In the genomic region with DNA sequence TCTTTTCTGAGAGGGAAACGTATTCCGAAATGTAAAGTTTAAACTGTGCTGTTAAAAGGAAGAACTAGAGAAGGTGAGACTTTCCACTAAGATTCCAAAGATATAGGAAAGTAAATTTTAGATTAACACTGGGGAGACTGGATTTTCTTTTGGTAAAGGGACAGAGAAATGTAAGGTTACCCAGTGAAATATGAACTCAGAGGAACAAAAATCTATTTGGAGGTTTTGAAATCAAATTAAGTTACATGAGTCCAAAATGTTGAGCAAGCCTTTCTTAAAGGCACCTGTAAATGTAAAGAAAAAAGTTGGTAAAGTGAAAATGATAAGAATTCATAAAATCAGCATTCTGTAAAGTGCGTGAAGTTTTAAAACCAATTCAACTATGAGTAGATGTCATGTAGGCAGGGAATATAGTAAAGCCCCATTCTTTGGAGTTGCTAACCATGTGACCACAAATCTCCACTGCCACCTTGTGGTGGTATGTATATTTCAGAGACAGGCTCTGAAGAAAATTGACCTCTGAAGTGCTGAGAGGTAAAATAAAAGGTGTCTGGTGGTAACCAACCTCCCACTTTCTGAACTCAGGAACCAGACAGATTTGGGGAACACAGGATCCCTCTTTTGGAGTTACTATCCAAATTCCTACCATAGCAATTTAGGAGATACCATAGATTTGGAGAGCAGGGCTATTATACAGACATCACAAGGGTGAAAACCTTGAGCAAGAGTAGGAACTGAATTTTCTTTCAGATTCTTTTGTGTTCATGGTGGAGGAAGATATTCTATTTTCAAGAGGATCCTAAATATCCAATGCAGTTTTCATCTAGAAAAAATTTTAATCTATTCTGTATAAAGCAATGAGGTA, we compare ENCODE assay signal across 8 cellular contexts.
DNase-seq lines count a peak whose midpoint lies in the region; ATAC-seq and TF ChIP-seq lines count a peak whose summit lies in the region.

No MANE protein-coding gene starts in this region.

- H3K36me3 ChIP-seq in KMS-11 (ENCODE audit: insufficient read depth) (no peaks in the 10 kb centered on the region), Peyer's patch (no peaks in the 10 kb centered on the region)

- no peaks in the 10 kb centered on the region for H4K20me1 ChIP-seq in KMS-11 (ENCODE audit: insufficient read depth)

- no peak overlapping the region for H2AFZ ChIP-seq in KMS-11 (ENCODE audit: low read depth)

- no peaks in the 10 kb centered on the region for H3K4me1 ChIP-seq in KMS-11 (ENCODE audit: low read depth, poor library complexity, severe bottlenecking)
- no peaks in the 10 kb centered on the region for H3K4me1 ChIP-seq in Peyer's patch

- no peaks in the 10 kb centered on the region for H3K9me3 ChIP-seq in Peyer's patch

- DNase-seq in ELF-1 (ENCODE audit: low read depth, low spot score) = peak; percentile 29
- DNase-seq in Peyer's patch = peak in 1 of 3 donors; percentile 71
- peak; percentile 38 for DNase-seq in epidermal melanocyte (ENCODE audit: insufficient read length, low spot score)
- peak; percentile 2 for DNase-seq in myocyte (ENCODE audit: low read depth)
- DNase-seq in effector CD4-positive, alpha-beta T cell = no peak

- TF ChIP-seq CTCF in KMS-11 (conservative IDR thresholded peaks at IDR 0.05; ENCODE audit: low read depth, low read length) (peak; percentile 73), Peyer's patch (IDR thresholded peaks at IDR 0.05) (peak in 4 of 6 experiments; percentile 43 to 85 (median 78))

- ATAC-seq in GM21529 (IDR thresholded peaks at IDR 0.05; ENCODE audit: unreplicated experiment) (peak; percentile 81), HG03097 (IDR thresholded peaks at IDR 0.05; ENCODE audit: low FRiP score, unreplicated experiment) (no peak)

- H3K79me2 ChIP-seq in KMS-11 (ENCODE audit: insufficient read depth, low read depth) = no peaks in the 10 kb centered on the region

- no peak overlapping the region for H3K4me2 ChIP-seq in KMS-11

- H3K27ac ChIP-seq in KMS-11 (no peak overlapping the region), Peyer's patch (no peak overlapping the region)

- H3K4me3 ChIP-seq in KMS-11 (IDR thresholded peaks at IDR 0.05; ENCODE audit: insufficient read depth, low read depth, low read length) = no peak overlapping the region
- no peak overlapping the region for H3K4me3 ChIP-seq in Peyer's patch

- H3K27me3 ChIP-seq in KMS-11 (ENCODE audit: insufficient read depth, low read depth) = no peaks in the 10 kb centered on the region
- H3K27me3 ChIP-seq in Peyer's patch = no peaks in the 10 kb centered on the region

- no peak for TF ChIP-seq POLR2A in Peyer's patch (IDR thresholded peaks at IDR 0.05)

- no peak overlapping the region for H3K9ac ChIP-seq in KMS-11
